Comparison of ENCODE assay signal across 31 cellular contexts in the genomic region with DNA sequence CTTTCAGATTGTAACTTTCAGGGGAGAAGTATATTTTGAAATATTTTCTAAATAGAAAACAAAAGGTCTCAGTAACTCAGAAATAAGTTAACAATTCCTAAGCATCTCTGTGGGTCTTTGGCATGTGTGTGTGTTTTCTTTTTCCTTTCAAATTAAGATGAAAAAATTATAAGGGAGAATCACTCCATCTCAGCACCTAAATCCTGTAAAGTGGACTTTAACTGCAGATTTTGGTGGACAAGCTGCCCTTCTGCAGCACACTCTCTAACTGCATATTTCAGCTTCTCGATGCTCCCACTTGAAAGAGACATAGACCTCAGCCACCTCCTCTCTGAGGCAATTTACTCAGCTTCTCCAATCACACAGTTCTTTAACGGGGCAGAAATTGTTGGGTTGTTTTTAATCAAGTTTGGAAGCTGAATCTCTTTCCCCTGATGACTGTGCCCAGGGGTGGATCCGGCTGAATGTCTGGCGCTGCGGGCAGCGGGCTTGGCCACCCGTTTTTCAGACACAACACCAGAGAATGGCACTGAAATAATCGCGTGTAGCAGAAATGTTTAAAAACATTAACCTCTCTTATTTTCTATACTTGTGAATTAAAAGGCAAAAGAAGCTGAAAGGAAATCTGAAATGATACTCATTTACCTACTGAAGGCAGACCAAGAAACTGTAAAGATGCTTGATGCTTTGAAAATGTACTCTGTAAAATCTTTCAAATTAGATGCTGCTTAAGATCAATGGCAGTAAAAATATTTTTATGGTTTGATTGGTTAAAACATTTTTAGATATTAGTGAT. TPM values are rescaled to one million over a fixed set of nuclear protein-coding genes. Genes with fewer than 3 reads are reported as not detected.
A peak's percentile ranks its signal among the peaks of the same experiment; 100 is the strongest.
DNase-seq lines count a peak whose midpoint lies in the region; ATAC-seq, FAIRE-seq and TF ChIP-seq lines count a peak whose summit lies in the region.
"Had no signal": no experiment of that assay in that cellular context is flagged by ENCODE, and none has a peak within 500 bp of the region (broad histone marks: within the 10 kb centered on the region; RNA-seq: fewer than 3 reads in every experiment).

No MANE protein-coding gene starts in this region.

- peaks cover 6% of the 10 kb centered on the region; the same call in 1 of the 2 replicates for H4K20me1 ChIP-seq in SK-N-SH (ENCODE audit: insufficient read depth)

- TF ChIP-seq CTCF in SK-N-SH (IDR thresholded peaks at IDR 0.05) (no peak), endodermal cell (conservative IDR thresholded peaks at IDR 0.05) (no peak), type B pancreatic cell (conservative IDR thresholded peaks at IDR 0.05) (no peak), pancreas (IDR thresholded peaks at IDR 0.05) (no peak)

- H3K27me3 ChIP-seq in SK-N-SH (ENCODE audit: insufficient read depth) (peaks cover 99% of the 10 kb centered on the region), SJSA1 (replicated peaks) (peaks cover 38% of the 10 kb centered on the region), endodermal cell (ENCODE audit: control insufficient read depth, insufficient read depth, low read length, poor library complexity, severe bottlenecking) (peaks cover 51% of the 10 kb centered on the region), pancreas (peaks cover 33 to 96% (median 41%) of the 10 kb centered on the region in 4 donors)

- H3K79me2 ChIP-seq in SK-N-SH (ENCODE audit: insufficient read depth): no peaks in the 10 kb centered on the region

- no peak for TF ChIP-seq EP300 in SK-N-SH (IDR thresholded peaks at IDR 0.05; ENCODE audit: borderline replicate concordance in 1 of 2, low read depth in 1 of 2, low read length in 1 of 2)

- H3K27ac ChIP-seq in SK-N-SH (ENCODE audit: low read depth in 2 of 2, low read length in 1 of 2) (no peak overlapping the region), SJSA1 (no peak overlapping the region), endodermal cell (ENCODE audit: low read depth, low read length) (no peak overlapping the region), pancreas (no peak overlapping the region)
- H3K27ac ChIP-seq: C4-2B, esophagus squamous epithelium, thoracic aorta had no signal

- CTCF ChIA-PET in SK-N-SH (lab: Yijun Ruan, JAX): interaction anchor here (1.2 to 1.9 kb wide), 2 partner anchors 27 to 337 kb away, joined by 4 to 6 read pairs; no protein-coding TSS in a partner anchor

- ATAC-seq in SK-N-SH treated with all-trans-retinoic acid at 6 μM for 48 hours: no peak
- ATAC-seq in pancreas: no peak
- ATAC-seq: activated CD8-positive, alpha-beta T cell treated with anti-CD3 and anti-CD28 coated beads, Interleukin-2, amount 10 ng/mL, durations not matched to agents 7 days and 5 days; stimulated activated naive B cell treated with anti-CD40 and anti-IgM and Interleukin-4, amounts not matched to agents 10 μg/mL and 1 μg/mL and 100 μg/mL, for 72 hours had no signal

- no peak for TF ChIP-seq RAD21 in SK-N-SH (IDR thresholded peaks at IDR 0.05; ENCODE audit: low read length)

- no peak overlapping the region for H3K27ac Mint-ChIP-seq in endodermal cell
- H3K27ac Mint-ChIP-seq in type B pancreatic cell: no peak overlapping the region
- H3K27ac Mint-ChIP-seq: activated CD8-positive, alpha-beta T cell treated with anti-CD3 and anti-CD28 coated beads, Interleukin-2, amount 10 ng/mL, durations not matched to agents 7 days and 5 days; activated T-cell treated with anti-CD3 and anti-CD28 coated beads, Interleukin-2, amount 50 U/mL, for 24 hours; stimulated activated naive B cell treated with anti-CD40 and anti-IgM and Interleukin-4, amounts not matched to agents 10 μg/mL and 1 μg/mL and 100 μg/mL, for 72 hours had no signal

- no peak for FAIRE-seq in pancreas (lab: Jason Lieb, UNC)
- FAIRE-seq: HTR-8/SVneo had no signal

- H2AFZ ChIP-seq in SK-N-SH (ENCODE audit: low read depth): no peak overlapping the region

- H3K4me3 ChIP-seq in SK-N-SH (ENCODE audit: low read depth in 2 of 2, low read length in 1 of 2) (no peak overlapping the region), SJSA1 (no peak overlapping the region), endodermal cell (ENCODE audit: low read length) (no peak overlapping the region), pancreas (no peak overlapping the region)
- H3K4me3 ChIP-seq: esophagus squamous epithelium, thoracic aorta had no signal

- H3K4me1 ChIP-seq in SK-N-SH (ENCODE audit: control insufficient read depth in 1 of 2, insufficient read depth in 2 of 2, low read depth in 1 of 2, low read length in 1 of 2) (no peaks in the 10 kb centered on the region), SJSA1 (replicated peaks) (peaks cover 19% of the 10 kb centered on the region), endodermal cell (ENCODE audit: control insufficient read depth, insufficient read depth, low read length) (peaks cover 22% of the 10 kb centered on the region), pancreas (no peaks in the 10 kb centered on the region)

- H3K9me3 ChIP-seq in SK-N-SH: no peaks in the 10 kb centered on the region
- H3K9me3 ChIP-seq in SJSA1 (replicated peaks): peaks cover 8% of the 10 kb centered on the region
- no peaks in the 10 kb centered on the region for H3K9me3 ChIP-seq in endodermal cell (ENCODE audit: control insufficient read depth, low read length)
- no peaks in the 10 kb centered on the region for H3K9me3 ChIP-seq in pancreas
- H3K9me3 ChIP-seq: thoracic aorta had no signal

- H3K27me3 Mint-ChIP-seq in endodermal cell (ENCODE audit: insufficient read depth) (peaks cover 49% of the 10 kb centered on the region), type B pancreatic cell (peaks cover 91% of the 10 kb centered on the region)

- no peaks in the 10 kb centered on the region for H3K9me2 ChIP-seq in SK-N-SH

- DNase-seq in SK-N-SH: no peak
- peak; percentile 51 to 56 for DNase-seq in SJSA1 (ENCODE audit: low read depth in 1 of 2, low spot score in 2 of 2)
- DNase-seq in endodermal cell: no peak
- DNase-seq in type B pancreatic cell (ENCODE audit: extremely low spot score, unreplicated experiment): no peak
- DNase-seq in activated CD4-positive, alpha-beta T cell treated with anti-CD3 and anti-CD28 coated beads for 4 hours: no peak
- no peak for DNase-seq in COR-L47 (lab: John Stamatoyannopoulos, UW)
- no peak for DNase-seq in pancreas
- DNase-seq: activated CD4-positive, CD25-positive, alpha-beta regulatory T cell; activated CD8-positive, alpha-beta T cell treated with anti-CD3 and anti-CD28 coated beads, Interleukin-2, amount 10 ng/mL, durations not matched to agents 7 days and 5 days; activated naive CD4-positive, alpha-beta T cell; activated T-cell treated with anti-CD3 and anti-CD28 coated beads, Interleukin-2, amount 50 U/mL, for 24 hours; amygdala; cerebellar nuclear complex; DMS 273 treated with DMSO at 0.1 percent for 48 hours; effector memory CD4-positive, alpha-beta T cell; esophagus squamous epithelium; GDM1; naive B cell; NCI-H1048; NCI-H2171 treated with DMSO at 0.1 percent for 48 hours; NCI-H774; OCI-M1; posterior cingulate gyrus; stimulated activated CD4-positive, alpha-beta T cell treated with anti-CD3 and anti-CD28 coated beads, Interleukin-1b, Interleukin-23, amount 100 ng/mL, for 48 hours; stimulated activated naive B cell treated with anti-CD40 and anti-IgM and Interleukin-4, amounts not matched to agents 10 μg/mL and 1 μg/mL and 100 μg/mL, for 72 hours had no signal

- H3K4me2 ChIP-seq in SK-N-SH: no peak overlapping the region

- POLR2A ChIA-PET in SK-N-SH (lab: Yijun Ruan, JAX): no interaction called here

- intact Hi-C loops in pancreas (cut with DNase I): no loop called here

- H3K36me3 ChIP-seq in SK-N-SH (replicated peaks in 1 of 2; ENCODE audit: control insufficient read depth in 1 of 2, insufficient read depth in 2 of 2, low read length in 1 of 2): no peaks in the 10 kb centered on the region
- no peaks in the 10 kb centered on the region for H3K36me3 ChIP-seq in SJSA1
- no peaks in the 10 kb centered on the region for H3K36me3 ChIP-seq in endodermal cell (ENCODE audit: control insufficient read depth, insufficient read depth, low read length)
- H3K36me3 ChIP-seq in pancreas: no peaks in the 10 kb centered on the region
- H3K36me3 ChIP-seq: esophagus squamous epithelium, thoracic aorta had no signal

- H3K36me3 Mint-ChIP-seq in endodermal cell (ENCODE audit: low read depth) (no peaks in the 10 kb centered on the region), type B pancreatic cell (peaks cover 3% of the 10 kb centered on the region)

- 9% methylated on average over 9 of the region's 9 CpGs for WGBS in SK-N-SH (ENCODE audit: low lambda C conversion rate)
- WGBS in endodermal cell (ENCODE audit: insufficient coverage in 1 of 2, insufficient read length in 1 of 2), 2 experiments: 10 to 28% methylated on average over 2 to 7 of the region's 9 CpGs
- WGBS in pancreas, 2 donors: 21 to 24% methylated on average over 9 of the region's 9 CpGs

- H3K9me3 Mint-ChIP-seq in endodermal cell (no peaks in the 10 kb centered on the region), type B pancreatic cell (no peaks in the 10 kb centered on the region)

- H3K4me3 Mint-ChIP-seq in endodermal cell (no peak overlapping the region), type B pancreatic cell (peak overlapping the region; percentile 4)
- H3K4me3 Mint-ChIP-seq: activated CD8-positive, alpha-beta T cell treated with anti-CD3 and anti-CD28 coated beads, Interleukin-2, amount 10 ng/mL, durations not matched to agents 7 days and 5 days; activated T-cell treated with anti-CD3 and anti-CD28 coated beads, Interleukin-2, amount 50 U/mL, for 24 hours; stimulated activated naive B cell treated with anti-CD40 and anti-IgM and Interleukin-4, amounts not matched to agents 10 μg/mL and 1 μg/mL and 100 μg/mL, for 72 hours had no signal

- H3K9ac ChIP-seq in SK-N-SH (no peak overlapping the region), endodermal cell (ENCODE audit: extremely low read depth, low read length, poor library complexity, severe bottlenecking) (peak overlapping the region; percentile 7)

- peaks cover 4% of the 10 kb centered on the region for H3F3A ChIP-seq in SK-N-SH (replicated peaks; ENCODE audit: insufficient read depth)

- H3K4me1 Mint-ChIP-seq in endodermal cell (peaks cover 58% of the 10 kb centered on the region), type B pancreatic cell (ENCODE audit: unreplicated experiment) (peaks cover 13% of the 10 kb centered on the region)

RNA-seq across cellular contexts. Expression of gene ZIC2, which starts 12.3 kb away (rescaled TPM):
- polyA plus RNA-seq in SK-N-SH (2012; rRNA removed) (not detected in 2 replicates), pancreas (not detected)
- not detected in 2 replicates for polyA plus RNA-seq in SK-N-SH (2012; cell fraction: cytosol; rRNA removed)
- not detected in 2 replicates for polyA plus RNA-seq in SK-N-SH (2012; cell fraction: nucleus; rRNA removed)
- 0.32 TPM in 1 of 2 replicates, not detected in the other for total RNA-seq in SJSA1 (2014; rRNA removed; shearing (Covaris generic))
- total RNA-seq in endodermal cell (100 to 1,000 TPM; 182 to 301 TPM), type B pancreatic cell (ENCODE audit: low replicate concordance) (0.59 and 129 TPM in 2 replicates), pancreas (under 1 TPM in 1 of 6 donors, not detected in 5; 0.47 TPM)
- polyA plus RNA-seq in endodermal cell (2013, experiment 1 of 2): 198 TPM
- polyA plus RNA-seq in endodermal cell (2013, experiment 2 of 2): 160 TPM
- total RNA-seq: activated CD8-positive, alpha-beta T cell treated with anti-CD3 and anti-CD28 coated beads, Interleukin-2, amount 10 ng/mL, durations not matched to agents 7 days and 5 days; skeletal muscle tissue; thoracic aorta had no signal
- polyA plus RNA-seq: AG04450 had no signal

RNA-seq across cellular contexts. Expression of gene ZIC5, which starts 22.3 kb away (rescaled TPM):
- not detected in 2 replicates for polyA plus RNA-seq in SK-N-SH (2012; rRNA removed)
- not detected in 2 replicates for polyA plus RNA-seq in SK-N-SH (2012; cell fraction: cytosol; rRNA removed)
- not detected in 2 replicates for polyA plus RNA-seq in SK-N-SH (2012; cell fraction: nucleus; rRNA removed)
- total RNA-seq in SJSA1 (2014; rRNA removed; shearing (Covaris generic)): not detected in 2 replicates
- total RNA-seq in endodermal cell: 10 to 100 TPM; 11.0 to 13.7 TPM
- 40.1 TPM for polyA plus RNA-seq in endodermal cell (2013, experiment 1 of 2)
- polyA plus RNA-seq in endodermal cell (2013, experiment 2 of 2): 36.9 TPM
- 0.05 and 15.1 TPM in 2 replicates for total RNA-seq in type B pancreatic cell (ENCODE audit: low replicate concordance)
- under 1 TPM in 1 of 6 donors, not detected in 5; 0.06 TPM for total RNA-seq in pancreas
- polyA plus RNA-seq in pancreas: not detected
- total RNA-seq: activated CD8-positive, alpha-beta T cell treated with anti-CD3 and anti-CD28 coated beads, Interleukin-2, amount 10 ng/mL, durations not matched to agents 7 days and 5 days; esophagus squamous epithelium; skeletal muscle tissue; thoracic aorta had no signal
- polyA plus RNA-seq: AG04450 had no signal

Comparison
In these comparisons a context has a peak if more than half of its experiments do, and no peak if none do; other contexts are left out.
1. DNase-seq: peak in SJSA1 (2 of 2); none in SK-N-SH (single experiment), endodermal cell (single experiment), type B pancreatic cell (single experiment), activated CD4-positive, alpha-beta T cell treated with anti-CD3 and anti-CD28 coated beads for 4 hours (0 of 2), COR-L47 (single experiment) and pancreas (0 of 6).